Comparison of ENCODE assay signal across 8 cellular contexts in the genomic region with DNA sequence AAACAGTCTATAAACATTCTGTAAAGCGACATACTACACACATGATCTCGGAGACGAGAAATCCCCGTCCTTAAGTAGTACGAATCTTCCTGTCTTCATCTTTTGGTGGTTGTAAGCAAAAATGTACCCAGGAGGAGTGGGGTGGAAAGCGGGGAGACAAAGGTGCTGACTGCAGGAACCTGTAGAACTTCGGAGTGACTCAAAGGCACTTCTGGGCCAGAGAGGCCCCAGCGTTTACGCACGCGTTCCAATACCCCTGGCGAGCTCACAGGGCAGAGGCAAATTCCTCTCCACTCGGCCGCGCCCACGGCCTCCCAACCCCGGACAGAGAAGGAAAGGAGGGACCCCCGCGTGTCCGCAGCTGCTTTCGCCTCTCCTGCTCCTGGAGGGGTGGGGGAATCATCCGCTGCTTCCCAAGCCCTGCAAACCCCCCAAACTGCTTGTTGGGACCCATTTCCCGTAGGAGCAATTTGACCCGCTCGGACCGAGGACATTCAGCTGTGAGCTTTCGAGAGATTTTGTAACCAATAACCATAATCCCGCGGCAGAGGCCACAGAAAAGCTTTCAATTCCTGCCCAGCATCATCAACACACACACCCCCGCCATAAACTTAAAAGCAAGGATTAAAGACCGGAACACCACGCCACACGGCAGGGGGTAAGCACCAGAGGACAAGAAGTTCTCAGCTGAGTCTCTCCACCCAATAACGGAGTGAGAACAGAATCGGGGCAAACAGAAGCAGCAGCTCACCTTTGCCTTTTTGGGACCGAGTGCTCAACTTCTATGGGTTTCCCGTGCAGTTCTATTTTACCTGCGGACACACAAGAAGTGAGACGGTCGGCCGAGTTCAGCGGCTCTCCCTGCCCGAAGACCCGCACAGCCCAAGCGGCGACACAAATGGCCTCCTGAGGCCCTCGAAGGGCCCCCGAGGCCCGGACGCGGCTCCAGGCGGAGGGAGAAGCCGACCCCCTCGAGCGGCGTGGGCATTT. TPM values are rescaled to one million over a fixed set of nuclear protein-coding genes. Genes with fewer than 3 reads are reported as not detected.
DNase-seq lines count a peak whose midpoint lies in the region; ATAC-seq, FAIRE-seq and TF ChIP-seq lines count a peak whose summit lies in the region.

No MANE protein-coding gene starts in this region.

- H4K20me1 ChIP-seq in GM12878 (ENCODE audit: control insufficient read depth, insufficient read depth) = no peaks in the 10 kb centered on the region

- peak overlapping the region; percentile 26 for H2AFZ ChIP-seq in GM12878 (ENCODE audit: control insufficient read depth, low read depth, low read length)

- TF ChIP-seq POLR2A in GM12892 (IDR thresholded peaks at IDR 0.05; ENCODE audit: low read depth, low read length) (no peak; the same call in 1 of the 2 replicates), GM12878 (IDR thresholded peaks at IDR 0.05; ENCODE audit: low read depth, low read length) (peak; percentile 32)

- H3K27me3 Mint-ChIP-seq in mesothelial cell of epicardium (ENCODE audit: low read depth) = no peaks in the 10 kb centered on the region

- H3K36me3 Mint-ChIP-seq in mesothelial cell of epicardium = no peaks in the 10 kb centered on the region

- 1% methylated on average over 56 of the region's 56 CpGs for WGBS in GM12878 (ENCODE audit: insufficient coverage, insufficient replicate concordance, low lambda C conversion rate, missing lambda C conversion rate)

- H3K4me2 ChIP-seq in GM12878 (ENCODE audit: control insufficient read depth, insufficient read depth) = peak overlapping the region; percentile 60

- POLR2A ChIA-PET in AG04449 (lab: Yijun Ruan, JAX) (interaction anchor here (0.6 kb wide), 2 partner anchors 113 to 204 kb away, joined by 3 to 5 read pairs; no protein-coding TSS in a partner anchor), GM12878 (lab: Charles Lee) (interaction anchor here (0.5 to 2.6 kb wide), 13 partner anchors 9 to 1077 kb away, joined by 3 to 14 read pairs (median 4); partner anchors contain the start of gene TRA2A)

- peak; percentile 36 for FAIRE-seq in GM12892 (lab: Jason Lieb, UNC)
- peak; percentile 84 for FAIRE-seq in GM12878 (lab: Jason Lieb, UNC)

- DNase-seq in AG04449 (ENCODE audit: low read depth, low spot score) (no peak), GM12892 (ENCODE audit: insufficient read length) (no peak), NCI-H748 treated with DMSO at 0.1 percent for 48 hours (lab: John Stamatoyannopoulos, UW) (peak; percentile 48), GM12878 (ENCODE audit: low read depth, low spot score) (no peak), mesothelial cell of epicardium (ENCODE audit: low spot score in 2 of 2, unreplicated experiment in 2 of 2) (peak in 1 of 2 experiments; percentile 50), SKM-1 (lab: John Stamatoyannopoulos, UW; ENCODE audit: unreplicated experiment) (no peak)

- RAD21 ChIA-PET in GM12878 (lab: Charles Lee; ENCODE audit: unreplicated experiment) = interaction anchor here (0.6 to 1.4 kb wide), 8 partner anchors 19 to 110 kb away, joined by 3 to 5 read pairs (median 3); no protein-coding TSS in a partner anchor

- no peak for TF ChIP-seq RAD21 in GM12878 (IDR thresholded peaks at IDR 0.05; ENCODE audit: insufficient read depth, low read depth, low read length)

- no peaks in the 10 kb centered on the region for H3K27me3 ChIP-seq in GM12878 (replicated peaks in 1 of 2; ENCODE audit: control insufficient read depth in 2 of 2, insufficient read depth in 2 of 2, low read length in 1 of 2)

- intact Hi-C loops in GM12878 (cut with micrococcal nuclease; ENCODE audit: unreplicated experiment) = no loop called here

- H3K79me2 ChIP-seq in GM12878 (ENCODE audit: control insufficient read depth, insufficient read depth, low read length) = peaks cover 91% of the 10 kb centered on the region

- peak overlapping the region; percentile 96 for H3K4me3 Mint-ChIP-seq in mesothelial cell of epicardium

- in situ Hi-C loops in GM12878 (cut with MboI) = no loop called here

- no peaks in the 10 kb centered on the region for H3K9me3 ChIP-seq in GM12878 (replicated peaks; ENCODE audit: control insufficient read depth, insufficient read depth, low read length)

- H3K36me3 ChIP-seq in GM12878 (ENCODE audit: control insufficient read depth in 2 of 2, insufficient read depth in 2 of 2, low read length in 1 of 2) = no peaks in the 10 kb centered on the region

- TSS peak; percentile 22 for BruUV-seq in GM12878 (replicated peaks; lab: Mats Ljungman, UMichigan)

- no peaks in the 10 kb centered on the region for H3K9me3 Mint-ChIP-seq in mesothelial cell of epicardium

- peaks cover 55% of the 10 kb centered on the region for H3K4me1 Mint-ChIP-seq in mesothelial cell of epicardium

- peak overlapping the region; percentile 99 for H3K27ac Mint-ChIP-seq in mesothelial cell of epicardium

- peak overlapping the region; percentile 96 for H3K9ac ChIP-seq in GM12878 (ENCODE audit: control insufficient read depth, insufficient read depth, low read length)

- CTCF ChIA-PET in AG04449 (lab: Yijun Ruan, JAX) (interaction anchor here (0.8 to 1.2 kb wide), 5 partner anchors 18 to 195 kb away, joined by 3 to 5 read pairs (median 4); no protein-coding TSS in a partner anchor), GM12878 (lab: Yijun Ruan, JAX) (interaction anchor here (0.7 to 2.6 kb wide), 13 partner anchors 10 to 194 kb away, joined by 3 to 25 read pairs (median 4); no protein-coding TSS in a partner anchor)

- no peak for TF ChIP-seq CTCF in AG04449 (IDR thresholded peaks at IDR 0.05; ENCODE audit: insufficient read depth, low read length, missing control alignments)
- no peak for TF ChIP-seq CTCF in GM12878 (IDR thresholded peaks at IDR 0.05 in 2 of 3, conservative IDR thresholded peaks at IDR 0.05 in 1 of 3; ENCODE audit: control insufficient read depth in 2 of 3, extremely low read depth in 1 of 3, insufficient read depth in 1 of 3, low read depth in 3 of 3, low read length in 3 of 3)
- TF ChIP-seq CTCF in mesothelial cell of epicardium (IDR thresholded peaks at IDR 0.05; ENCODE audit: unreplicated experiment) = no peak

- peak; percentile 31 for ATAC-seq in GM12878
- ATAC-seq in HG02885 (IDR thresholded peaks at IDR 0.05; ENCODE audit: poor library complexity, unreplicated experiment) = no peak
- ATAC-seq in HG03045 (IDR thresholded peaks at IDR 0.05; ENCODE audit: unreplicated experiment) = no peak

- H3K4me3 ChIP-seq in AG04449 (ENCODE audit: low read depth, low read length) (peak overlapping the region; percentile 71), GM12878 (peak overlapping the region; percentile 96)

- H3K4me1 ChIP-seq in GM12878 (ENCODE audit: control insufficient read depth, insufficient read depth, low read length) = peaks cover 10% of the 10 kb centered on the region

- SMC1A ChIA-PET in GM12878 (lab: Charles Lee; ENCODE audit: uncharacterized antibody, unreplicated experiment) = interaction anchor here (0.8 to 2.3 kb wide), 9 partner anchors 9 to 197 kb away, joined by 3 to 9 read pairs (median 4); partner anchors contain the start of gene CCDC126

- no peak for TF ChIP-seq EP300 in GM12878 (IDR thresholded peaks at IDR 0.05; ENCODE audit: borderline replicate concordance in 1 of 2, control insufficient read depth in 1 of 2, low read depth in 2 of 2, low read length in 2 of 2)

- H3K27ac ChIP-seq in GM12878 (ENCODE audit: control insufficient read depth, insufficient read depth) = peak overlapping the region; percentile 94

TF ChIP-seq in GM12878, 131 proteins besides CTCF, POLR2A, EP300 and RAD21 (continues in another document):
- TF ChIP-seq BCL3 (IDR thresholded peaks at IDR 0.05; ENCODE audit: borderline replicate concordance, insufficient read depth, low read depth, low read length, poor library complexity, severe bottlenecking) = no peak
- TF ChIP-seq CREM (IDR thresholded peaks at IDR 0.05; ENCODE audit: low read depth) = no peak
- no peak for TF ChIP-seq ESRRA (IDR thresholded peaks at IDR 0.05; ENCODE audit: low read length)
- TF ChIP-seq NFXL1 (IDR thresholded peaks at IDR 0.05; ENCODE audit: borderline replicate concordance) = no peak
- no peak for TF ChIP-seq FOS (IDR thresholded peaks at IDR 0.05; ENCODE audit: borderline replicate concordance, extremely low read depth, insufficient read length)
- TF ChIP-seq KAT2A (conservative IDR thresholded peaks at IDR 0.05; ENCODE audit: control insufficient read depth, low read depth, low read length) = no peak
- no peak for TF ChIP-seq CHD1 (IDR thresholded peaks at IDR 0.05; ENCODE audit: low read depth, low read length)
- no peak for TF ChIP-seq NRF1 (conservative IDR thresholded peaks at IDR 0.05; ENCODE audit: low read depth, low read length)
- TF ChIP-seq ZSCAN29 (IDR thresholded peaks at IDR 0.05) = no peak

RNA-seq across cellular contexts. Expression of gene IGF2BP3, which starts 2.3 kb away (rescaled TPM):
- polyA plus RNA-seq in GM12892 (2012; ENCODE audit: missing spikeins) = 33.7 TPM
- 193 and 204 TPM in 2 replicates for total RNA-seq in GM12878 (2013; cell fraction: nucleolus; rRNA removed)
- total RNA-seq in GM12878 (2014; rRNA removed) = 30.8 and 38.9 TPM in 2 replicates
- 56.8 and 62.3 TPM in 2 replicates for total RNA-seq in GM12878 (2014; rRNA removed; fragmentation: Illumina TruSeq; extraction: Trizol)
- 48.5 and 49.7 TPM in 2 replicates for total RNA-seq in GM12878 (2021)
- 12.8 TPM for polyA plus RNA-seq in GM12878 (2011; ENCODE audit: low read depth)
- polyA plus RNA-seq in GM12878 (2011; rRNA removed) = 43.3 and 63.1 TPM in 2 replicates
- polyA plus RNA-seq in GM12878 (2011; cell fraction: cytosol; rRNA removed) = 31.7 and 32.1 TPM in 2 replicates
- 35.0 and 45.2 TPM in 2 replicates for polyA plus RNA-seq in GM12878 (2011; cell fraction: nucleus; rRNA removed)
- polyA plus RNA-seq in GM12878 (2012) = 23.1 and 32.9 TPM in 2 replicates
- polyA plus RNA-seq in GM12878 (2014; fragmentation: Illumina TruSeq; extraction: Trizol) = 61.2 and 76.6 TPM in 2 replicates
- polyA plus RNA-seq in GM12878 (2014; fragmentation: Nextera tagmentation; extraction: Ambion mirVana) = 1 to 10 TPM; 4.6 to 4.7 TPM
- polyA plus RNA-seq in GM12878 (2014; rRNA removed) = 41.4 and 43.1 TPM in 2 replicates
- polyA plus RNA-seq in GM12878 (2016; fragmentation: Nextera tagmentation; extraction: Ambion mirVana) = 10 to 100 TPM; 15.0 to 16.0 TPM
- polyA minus RNA-seq in GM12878 (2011; rRNA and poly(A)+ RNA removed) = 42.1 and 55.8 TPM in 2 replicates
- 22.2 and 26.1 TPM in 2 replicates for polyA minus RNA-seq in GM12878 (2011; cell fraction: cytosol; rRNA and poly(A)+ RNA removed)
- 25.8 and 44.7 TPM in 2 replicates for polyA minus RNA-seq in GM12878 (2011; cell fraction: nucleus; rRNA and poly(A)+ RNA removed)
- total RNA-seq in mesothelial cell of epicardium = 84.3 to 91.3 TPM (median 89.1 TPM) in 3 replicates
